10 cellular contexts compared by ENCODE assay signal in genomic region chr1:84253891-84254290, GRCh38. TPM values are rescaled to one million over a fixed set of nuclear protein-coding genes. Genes with fewer than 3 reads are reported as not detected.
DNase-seq lines count a peak whose midpoint lies in the region; ATAC-seq and TF ChIP-seq lines count a peak whose summit lies in the region.
"Had no signal": no experiment of that assay in that cellular context is flagged by ENCODE, and none has a peak within 500 bp of the region (broad histone marks: within the 10 kb centered on the region; RNA-seq: fewer than 3 reads in every experiment).

No MANE protein-coding gene starts in this region.

- H3K36me3 ChIP-seq in right atrium auricular region (no peaks in the 10 kb centered on the region), endodermal cell (ENCODE audit: control insufficient read depth, insufficient read depth, low read length) (no peaks in the 10 kb centered on the region)

- peaks cover 15% of the 10 kb centered on the region for H3K9me3 Mint-ChIP-seq in MCF 10A (ENCODE audit: unreplicated experiment)
- H3K9me3 Mint-ChIP-seq in endodermal cell = peaks cover 7% of the 10 kb centered on the region

- H3K27me3 ChIP-seq in right atrium auricular region (no peaks in the 10 kb centered on the region), endodermal cell (ENCODE audit: control insufficient read depth, insufficient read depth, low read length, poor library complexity, severe bottlenecking) (no peaks in the 10 kb centered on the region)

- POLR2A ChIA-PET in MCF 10A (lab: Yijun Ruan, JAX) = interaction anchor here (0.5 kb wide), 1 partner anchor 980 kb away, joined by 4 read pairs; no protein-coding TSS in a partner anchor

- H3K4me1 Mint-ChIP-seq in MCF 10A (ENCODE audit: insufficient read depth, unreplicated experiment) (peaks cover 12% of the 10 kb centered on the region), endodermal cell (no peaks in the 10 kb centered on the region)
- H3K4me1 Mint-ChIP-seq: naive thymus-derived CD8-positive, alpha-beta T cell had no signal

- BruUV-seq in MCF 10A (replicated peaks; lab: Mats Ljungman, UMichigan) = no TSS peak

- H3K27ac ChIP-seq in right atrium auricular region (peak overlapping the region in 1 of 2 donors; percentile 24), endodermal cell (ENCODE audit: low read depth, low read length) (no peak overlapping the region)

- no peaks in the 10 kb centered on the region for H3K36me3 Mint-ChIP-seq in MCF 10A (ENCODE audit: insufficient read depth, unreplicated experiment)
- H3K36me3 Mint-ChIP-seq in endodermal cell (ENCODE audit: low read depth) = no peaks in the 10 kb centered on the region
- H3K36me3 Mint-ChIP-seq: CD4-positive, CD25-positive, alpha-beta regulatory T cell had no signal

- H3K9me3 ChIP-seq in right atrium auricular region = no peaks in the 10 kb centered on the region
- peaks cover 9% of the 10 kb centered on the region for H3K9me3 ChIP-seq in endodermal cell (ENCODE audit: control insufficient read depth, low read length)

- intact Hi-C loops in Right ventricle myocardium inferior (cut with DNase I) (no loop called here), MCF 10A (cut with micrococcal nuclease) (loop anchor here (10.0 kb wide), 1 partner anchor 151 kb away; no protein-coding TSS in a partner anchor)

- no peak for DNase-seq in Right ventricle myocardium inferior (ENCODE audit: missing footprints)
- no peak for DNase-seq in right atrium auricular region (ENCODE audit: low spot score)
- DNase-seq in MCF 10A (ENCODE audit: unreplicated experiment) = peak; percentile 93
- DNase-seq in kidney glomerular epithelial cell (lab: John Stamatoyannopoulos, UW) = peak; percentile 82
- no peak for DNase-seq in NCI-H1436 treated with DMSO at 0.1 percent for 48 hours (lab: John Stamatoyannopoulos, UW)
- DNase-seq in endodermal cell = no peak
- DNase-seq in GM13976 (ENCODE audit: low spot score) = no peak
- DNase-seq in stimulated activated CD4-positive, alpha-beta T cell treated with anti-CD3 and anti-CD28 coated beads, Interleukin-15, amount 100 ng/mL, for 24 hours = no peak
- DNase-seq: CD4-positive, CD25-positive, alpha-beta regulatory T cell; naive thymus-derived CD8-positive, alpha-beta T cell had no signal

- 84 to 88% methylated on average over 4 of the region's 4 CpGs for WGBS in endodermal cell (ENCODE audit: insufficient coverage in 1 of 2, insufficient read length in 1 of 2), 2 experiments

- no peak overlapping the region for H3K9ac ChIP-seq in endodermal cell (ENCODE audit: extremely low read depth, low read length, poor library complexity, severe bottlenecking)

- H3K4me1 ChIP-seq in right atrium auricular region (peaks cover 0 to 17% of the 10 kb centered on the region in 2 donors), endodermal cell (ENCODE audit: control insufficient read depth, insufficient read depth, low read length) (no peaks in the 10 kb centered on the region)

- H3K4me3 ChIP-seq in right atrium auricular region (no peak overlapping the region), endodermal cell (ENCODE audit: low read length) (no peak overlapping the region)

- CTCF ChIA-PET in MCF 10A (lab: Yijun Ruan, JAX) = no interaction called here

- in situ Hi-C loops in GM13976 (cut with MboI; ENCODE audit: low sequenced_read_pairs, unreplicated experiment) = no loop called here

- H3K4me3 Mint-ChIP-seq in MCF 10A (ENCODE audit: unreplicated experiment) (no peak overlapping the region), endodermal cell (no peak overlapping the region)
- H3K4me3 Mint-ChIP-seq: CD4-positive, CD25-positive, alpha-beta regulatory T cell; naive thymus-derived CD8-positive, alpha-beta T cell had no signal

- peak; percentile 73 for ATAC-seq in Right ventricle myocardium inferior
- ATAC-seq: naive thymus-derived CD8-positive, alpha-beta T cell had no signal

- H3K27me3 Mint-ChIP-seq in MCF 10A (ENCODE audit: insufficient read depth, unreplicated experiment) = no peaks in the 10 kb centered on the region
- H3K27me3 Mint-ChIP-seq in endodermal cell (ENCODE audit: insufficient read depth) = peaks cover 2% of the 10 kb centered on the region
- H3K27me3 Mint-ChIP-seq: CD4-positive, CD25-positive, alpha-beta regulatory T cell had no signal

- H3K27ac Mint-ChIP-seq in MCF 10A (ENCODE audit: low read depth, unreplicated experiment) = peak overlapping the region; percentile 46
- H3K27ac Mint-ChIP-seq in endodermal cell = no peak overlapping the region
- H3K27ac Mint-ChIP-seq: CD4-positive, CD25-positive, alpha-beta regulatory T cell had no signal

- TF ChIP-seq CTCF in right atrium auricular region (IDR thresholded peaks at IDR 0.05) (no peak), MCF 10A (IDR thresholded peaks at IDR 0.05; ENCODE audit: unreplicated experiment) (no peak), endodermal cell (conservative IDR thresholded peaks at IDR 0.05) (no peak), GM13976 (IDR thresholded peaks at IDR 0.05; ENCODE audit: borderline replicate concordance, control extremely low read depth, extremely low read depth, insufficient read depth, missing control alignments) (no peak)

RNA-seq across cellular contexts. Expression of gene SAMD13, which starts 47.6 kb away (rescaled TPM):
- total RNA-seq in Right ventricle myocardium inferior = 1.5 TPM
- total RNA-seq in right atrium auricular region = 1 to 10 TPM in 1 of 2 donors, under 1 TPM in 1; 0.59 to 1.1 TPM
- 1.2 and 1.3 TPM in 2 replicates for total RNA-seq in MCF 10A (2022)
- 1 to 10 TPM; 1.8 to 2.5 TPM for total RNA-seq in endodermal cell
- polyA plus RNA-seq in endodermal cell (2013, experiment 1 of 2) = 4.2 TPM
- polyA plus RNA-seq in endodermal cell (2013, experiment 2 of 2) = 4.1 TPM
- total RNA-seq: CD4-positive, CD25-positive, alpha-beta regulatory T cell had no signal

Comparison
In these comparisons a context has a peak if more than half of its experiments do, and no peak if none do; other contexts are left out.
1. DNase-seq: peak in MCF 10A (single experiment) and kidney glomerular epithelial cell (single experiment); none in Right ventricle myocardium inferior (single experiment), right atrium auricular region (single experiment), NCI-H1436 treated with DMSO at 0.1 percent for 48 hours (single experiment), endodermal cell (single experiment), GM13976 (single experiment) and stimulated activated CD4-positive, alpha-beta T cell treated with anti-CD3 and anti-CD28 coated beads, Interleukin-15, amount 100 ng/mL, for 24 hours (single experiment).